Comparison of ENCODE assay signal across 10 cellular contexts in genomic region chr1:24931481-24932221, GRCh38. TPM values are rescaled to one million over a fixed set of nuclear protein-coding genes. Genes with fewer than 3 reads are reported as not detected.
DNase-seq lines count a peak whose midpoint lies in the region; ATAC-seq and TF ChIP-seq lines count a peak whose summit lies in the region.
"Had no signal": no experiment of that assay in that cellular context is flagged by ENCODE, and none has a peak within 500 bp of the region (broad histone marks: within the 10 kb centered on the region; RNA-seq: fewer than 3 reads in every experiment).

No MANE protein-coding gene starts in this region.

- TF ChIP-seq POLR2A in right lobe of liver (IDR thresholded peaks at IDR 0.05) = no peak
- TF ChIP-seq POLR2A in upper lobe of left lung (IDR thresholded peaks at IDR 0.05) = no peak

- TF ChIP-seq CTCF in left ventricle myocardium inferior (IDR thresholded peaks at IDR 0.05; ENCODE audit: borderline replicate concordance) (no peak), right lobe of liver (IDR thresholded peaks at IDR 0.05) (no peak), upper lobe of left lung (IDR thresholded peaks at IDR 0.05) (no peak)

- 21% methylated on average over 32 of the region's 63 CpGs for WGBS in right lobe of liver (ENCODE audit: insufficient coverage, low coverage, low lambda C conversion rate, missing lambda C conversion rate)
- 36 to 54% methylated on average over 43 to 63 of the region's 63 CpGs for WGBS in upper lobe of left lung, 2 donors

- H3K4me1 ChIP-seq in left ventricle myocardium inferior (peaks cover 42% of the 10 kb centered on the region), right lobe of liver (peaks cover 0 to 12% (median 6%) of the 10 kb centered on the region in 4 donors), upper lobe of left lung (peaks cover 38 to 59% (median 43%) of the 10 kb centered on the region in 4 donors)

- no peaks in the 10 kb centered on the region for H3K9me3 Mint-ChIP-seq in activated naive CD8-positive, alpha-beta T cell (ENCODE audit: low read depth)

- H3K36me3 ChIP-seq in left ventricle myocardium inferior (no peaks in the 10 kb centered on the region), right lobe of liver (no peaks in the 10 kb centered on the region), upper lobe of left lung (no peaks in the 10 kb centered on the region)

- no peak for DNase-seq in left ventricle myocardium inferior
- no peak for DNase-seq in cardiac septum (ENCODE audit: low spot score)
- DNase-seq in right lobe of liver = no peak
- peak in 1 of 2 donors; percentile 79 for DNase-seq in upper lobe of left lung
- DNase-seq in stimulated activated CD4-positive, alpha-beta T cell treated with anti-CD3 and anti-CD28 coated beads, Interleukin-2, amount 100 ng/mL, for 24 hours = no peak
- no peak for DNase-seq in hippocampal formation (lab: John Stamatoyannopoulos, UW)
- DNase-seq: NCI-H2171 treated with DMSO at 0.1 percent for 48 hours had no signal

- peak overlapping the region; percentile 61 for H3K27ac Mint-ChIP-seq in activated naive CD8-positive, alpha-beta T cell

- H3K4me3 Mint-ChIP-seq in activated naive CD8-positive, alpha-beta T cell = peak overlapping the region; percentile 20

- H3K4me1 Mint-ChIP-seq in activated naive CD8-positive, alpha-beta T cell (ENCODE audit: low read depth) = peaks cover 42% of the 10 kb centered on the region

- H3K4me3 ChIP-seq in left ventricle myocardium inferior = peak overlapping the region; percentile 50
- H3K4me3 ChIP-seq in right lobe of liver = peak overlapping the region in 2 of 3 donors; percentile 32 to 35
- peak overlapping the region in 3 of 4 donors; percentile 9 to 34 (median 34) for H3K4me3 ChIP-seq in upper lobe of left lung

- H3K36me3 Mint-ChIP-seq in activated naive CD8-positive, alpha-beta T cell = peaks cover 3% of the 10 kb centered on the region

- ATAC-seq in right lobe of liver (peak in 1 of 4 donors; percentile 6), upper lobe of left lung (ENCODE audit: low FRiP score in 2 of 2) (no peak), GM21390 (IDR thresholded peaks at IDR 0.05; ENCODE audit: unreplicated experiment) (no peak)

- H3K27me3 Mint-ChIP-seq in activated naive CD8-positive, alpha-beta T cell = no peaks in the 10 kb centered on the region

- H3K9me3 ChIP-seq in left ventricle myocardium inferior (replicated peaks) = no peaks in the 10 kb centered on the region
- H3K9me3 ChIP-seq in right lobe of liver = no peaks in the 10 kb centered on the region
- no peaks in the 10 kb centered on the region for H3K9me3 ChIP-seq in upper lobe of left lung

- TF ChIP-seq EP300 in upper lobe of left lung (IDR thresholded peaks at IDR 0.05) = no peak

- H3K27me3 ChIP-seq in left ventricle myocardium inferior (ENCODE audit: low read depth) (peaks cover 96% of the 10 kb centered on the region), right lobe of liver (peaks cover 5 to 55% of the 10 kb centered on the region in 2 donors), upper lobe of left lung (peaks cover 0 to 69% (median 39%) of the 10 kb centered on the region in 4 donors)

- intact Hi-C loops in left ventricle myocardium inferior (cut with micrococcal nuclease) (no loop called here), cardiac septum (cut with DNase I) (loop anchor here (2.0 to 5.0 kb wide), 3 partner anchors 106 to 271 kb away; no protein-coding TSS in a partner anchor), right lobe of liver (cut with DNase I) (loop anchor here in 1 of 2 donors (5.0 to 10.0 kb wide), 2 partner anchors 93 to 171 kb away; no protein-coding TSS in a partner anchor)

- H3K27ac ChIP-seq in left ventricle myocardium inferior (replicated peaks) (no peak overlapping the region), right lobe of liver (no peak overlapping the region), upper lobe of left lung (no peak overlapping the region)
- H3K27ac ChIP-seq: VCaP had no signal

RNA-seq across cellular contexts. Expression of gene RUNX3, which starts 1.6 kb away (rescaled TPM):
- total RNA-seq in left ventricle myocardium inferior (0.52 TPM), cardiac septum (0.51 TPM), right lobe of liver (1 to 10 TPM in 3 of 6 experiments, under 1 TPM in 3; 0.46 to 3.1 (median 0.84) TPM), upper lobe of left lung (10 to 100 TPM in 4 of 6 donors, 1 to 10 TPM in 2; 4.2 to 15.6 (median 10.1) TPM)
